8 cellular contexts compared by ENCODE assay signal in the genomic region with DNA sequence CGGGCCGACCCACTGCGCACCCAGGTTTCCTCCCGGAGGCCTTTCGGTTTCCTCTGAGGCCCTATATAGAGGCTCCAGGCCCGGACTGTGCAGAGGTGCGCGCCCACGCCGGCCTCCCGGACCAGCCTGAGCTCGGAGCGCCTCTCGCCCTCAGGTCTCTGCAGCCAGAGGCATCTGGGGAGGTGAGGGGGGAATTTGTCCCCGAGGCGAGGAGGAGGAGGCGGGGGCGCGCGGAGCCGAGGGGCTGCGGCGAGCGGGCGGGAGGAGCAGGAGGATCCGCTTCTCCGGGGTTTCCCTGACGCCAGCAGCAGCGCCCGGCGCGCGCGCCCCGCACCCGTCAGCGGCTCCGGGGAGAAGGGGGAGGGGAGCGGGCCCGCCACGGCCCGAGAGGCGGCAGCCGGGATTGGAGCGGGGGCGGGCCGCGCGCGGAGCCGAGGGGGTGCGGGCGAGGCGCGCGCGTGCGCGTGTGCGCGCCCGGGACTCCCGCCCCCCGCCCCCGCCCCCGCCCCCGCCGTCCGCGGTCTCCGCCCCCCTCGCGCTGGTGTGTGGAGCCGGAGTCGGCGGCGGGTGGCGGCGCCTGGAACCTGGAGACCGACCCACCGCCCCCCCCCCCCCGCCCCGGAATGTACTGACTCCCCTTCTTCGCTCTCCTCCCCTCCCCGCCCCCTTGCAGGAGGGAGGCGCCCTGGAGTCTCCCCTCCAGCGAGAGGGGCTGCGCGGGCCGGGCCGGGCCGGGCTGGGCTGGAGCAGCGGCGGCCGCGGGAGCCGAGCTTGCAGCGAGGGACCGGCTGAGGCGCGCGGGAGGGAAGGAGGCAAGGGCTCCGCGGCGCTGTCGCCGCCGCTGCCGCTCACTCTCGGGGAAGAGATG. TPM values are rescaled to one million over a fixed set of nuclear protein-coding genes. Genes with fewer than 3 reads are reported as not detected.
DNase-seq lines count a peak whose midpoint lies in the region; ATAC-seq and TF ChIP-seq lines count a peak whose summit lies in the region.

NEO1 (plus strand) TSS at position 653 of the 868 bp plus-strand sequence; CDS start at position 866, 213 bp downstream.

- H3K27ac ChIP-seq in BLaER1 (peak within 1 kb of the TSS; percentile 82), Panc1 (ENCODE audit: low read length) (no peak within 1 kb of the TSS), esophagus squamous epithelium (peak within 1 kb of the TSS; percentile 89 to 96 (median 92)), muscle layer of colon (ENCODE audit: low read depth, low read length) (peak within 1 kb of the TSS; percentile 88)

- H3K4me3 ChIP-seq in BLaER1 (peak within 1 kb of the TSS; percentile 89), Panc1 (ENCODE audit: low read depth in 2 of 2, low read length in 2 of 2) (peak within 1 kb of the TSS; percentile 67 to 71), esophagus squamous epithelium (peak within 1 kb of the TSS; percentile 77 to 94 (median 86)), muscle layer of colon (ENCODE audit: low read depth in 1 of 2, low read length in 2 of 2) (peak within 1 kb of the TSS; percentile 75 to 79)

- H3K4me2 ChIP-seq in BLaER1, result peak within 1 kb of the TSS; percentile 91

- peaks cover 8% of the 10 kb centered on the region for H3K4me1 Mint-ChIP-seq in activated T-helper 1 cell treated with anti-CD3 and anti-CD28 coated beads, Interleukin-12 subunit alpha, Interleukin-12 subunit beta, Interleukin-2, Interleukin-4 antibody, amounts not matched to agents 30 ng/mL and 10 ng/mL and 1 ng/mL, durations not matched to agents 14 hours and 24 hours and 36 hours (ENCODE audit: low read depth)

- H3K4me3 Mint-ChIP-seq in activated T-helper 1 cell treated with anti-CD3 and anti-CD28 coated beads, Interleukin-12 subunit alpha, Interleukin-12 subunit beta, Interleukin-2, Interleukin-4 antibody, amounts not matched to agents 30 ng/mL and 10 ng/mL and 1 ng/mL, durations not matched to agents 14 hours and 24 hours and 36 hours, result peak within 1 kb of the TSS; percentile 82

- WGBS in esophagus squamous epithelium, 2 donors, result 0% methylated on average over 3 to 8 of the region's 110 CpGs

- peaks cover 2% of the 10 kb centered on the region for H3K36me3 Mint-ChIP-seq in activated T-helper 1 cell treated with anti-CD3 and anti-CD28 coated beads, Interleukin-12 subunit alpha, Interleukin-12 subunit beta, Interleukin-2, Interleukin-4 antibody, amounts not matched to agents 30 ng/mL and 10 ng/mL and 1 ng/mL, durations not matched to agents 14 hours and 24 hours and 36 hours (ENCODE audit: low read depth)

- peak; percentile 89 for ATAC-seq in Panc1

- peak; percentile 85 for DNase-seq in GM20000 (ENCODE audit: low spot score)
- DNase-seq in HuH-7 (ENCODE audit: low spot score), result peak; percentile 82
- no peak for DNase-seq in Panc1 (ENCODE audit: low read depth, low spot score)
- peak; percentile 74 for DNase-seq in activated T-helper 1 cell treated with anti-CD3 and anti-CD28 coated beads, Interleukin-12 subunit alpha, Interleukin-12 subunit beta, Interleukin-2, Interleukin-4 antibody, amounts not matched to agents 30 ng/mL and 10 ng/mL and 1 ng/mL, durations not matched to agents 14 hours and 24 hours and 36 hours (ENCODE audit: low spot score)
- peak; percentile 12 for DNase-seq in esophagus squamous epithelium (lab: John Stamatoyannopoulos, UW)
- peak; percentile 76 for DNase-seq in stimulated activated CD8-positive, alpha-beta memory T cell treated with anti-CD3 and anti-CD28 coated beads, Interleukin-4, amount 100 ng/mL, for 48 hours

- H3K27me3 ChIP-seq in BLaER1 (peaks cover 10% of the 10 kb centered on the region; the same call in 1 of the 2 replicates), Panc1 (ENCODE audit: control insufficient read depth, insufficient read depth, low read length) (peaks cover 61% of the 10 kb centered on the region), esophagus squamous epithelium (peaks cover 0 to 25% (median 0%) of the 10 kb centered on the region in 4 donors), muscle layer of colon (ENCODE audit: control insufficient read depth in 1 of 2, insufficient read depth in 2 of 2, low read length in 2 of 2) (no peaks in the 10 kb centered on the region)

- no TSS peak for BruUV-seq in Panc1 (replicated peaks; lab: Mats Ljungman, UMichigan)

- TF ChIP-seq CTCF in GM20000 (IDR thresholded peaks at IDR 0.05; ENCODE audit: extremely low read depth, missing control alignments), result no peak
- TF ChIP-seq CTCF in Panc1 (IDR thresholded peaks at IDR 0.05), result no peak
- TF ChIP-seq CTCF in esophagus squamous epithelium (IDR thresholded peaks at IDR 0.05), result no peak

- POLR2A ChIA-PET in Panc1 (lab: Charles Lee), result no interaction called here

- H3K4me1 ChIP-seq in BLaER1, result peaks cover 12% of the 10 kb centered on the region
- H3K4me1 ChIP-seq in Panc1 (ENCODE audit: control insufficient read depth, insufficient read depth, low read length), result peaks cover 11% of the 10 kb centered on the region
- H3K4me1 ChIP-seq in esophagus squamous epithelium, result peaks cover 7 to 31% (median 7%) of the 10 kb centered on the region in 3 donors
- H3K4me1 ChIP-seq in muscle layer of colon (ENCODE audit: insufficient read depth, low read length), result peaks cover 5% of the 10 kb centered on the region

- CTCF ChIA-PET in Panc1 (lab: Charles Lee), result interaction anchor here (0.7 kb wide), 1 partner anchor 642 kb away, joined by 8 read pairs; no protein-coding TSS in a partner anchor

- in situ Hi-C loops in Panc1 (cut with HindIII; ENCODE audit: low pct_unique_long_range_greater_than_20kb, low sequenced_read_pairs), result no loop called here

- intact Hi-C loops in Panc1 (cut with micrococcal nuclease; ENCODE audit: unreplicated experiment) (no loop called here), esophagus squamous epithelium (cut with DNase I) (no loop called here)
- intact Hi-C loops in activated T-helper 1 cell treated with anti-CD3 and anti-CD28 coated beads, Interleukin-12 subunit alpha, Interleukin-12 subunit beta, Interleukin-2, Interleukin-4 antibody, amounts not matched to agents 30 ng/mL and 10 ng/mL and 1 ng/mL, durations not matched to agents 14 hours and 24 hours and 36 hours (cut with micrococcal nuclease), result loop anchor here (1.0 to 10.0 kb wide), 5 partner anchors 193 to 580 kb away; partner anchors contain the start of genes ARIH1, BBS4 and HIGD2B

- TF ChIP-seq POLR2A in esophagus squamous epithelium (IDR thresholded peaks at IDR 0.05), result peak in 2 of 4 donors; percentile 26 to 45

- peak within 1 kb of the TSS; percentile 64 for H3K27ac Mint-ChIP-seq in activated T-helper 1 cell treated with anti-CD3 and anti-CD28 coated beads, Interleukin-12 subunit alpha, Interleukin-12 subunit beta, Interleukin-2, Interleukin-4 antibody, amounts not matched to agents 30 ng/mL and 10 ng/mL and 1 ng/mL, durations not matched to agents 14 hours and 24 hours and 36 hours

- peaks cover 26% of the 10 kb centered on the region for H4K20me1 ChIP-seq in BLaER1

- H3K9ac ChIP-seq in BLaER1, result peak within 1 kb of the TSS; percentile 88
- H3K9ac ChIP-seq in muscle layer of colon (ENCODE audit: low read length), result peak within 1 kb of the TSS; percentile 51

- H3K27me3 Mint-ChIP-seq in activated T-helper 1 cell treated with anti-CD3 and anti-CD28 coated beads, Interleukin-12 subunit alpha, Interleukin-12 subunit beta, Interleukin-2, Interleukin-4 antibody, amounts not matched to agents 30 ng/mL and 10 ng/mL and 1 ng/mL, durations not matched to agents 14 hours and 24 hours and 36 hours (ENCODE audit: insufficient read depth), result peaks cover 27% of the 10 kb centered on the region

- no peaks in the 10 kb centered on the region for H3K36me3 ChIP-seq in BLaER1
- peaks cover 3% of the 10 kb centered on the region; the same call in 1 of the 2 replicates for H3K36me3 ChIP-seq in Panc1 (ENCODE audit: control insufficient read depth, insufficient read depth, low read length)
- H3K36me3 ChIP-seq in esophagus squamous epithelium, result no peaks in the 10 kb centered on the region
- no peaks in the 10 kb centered on the region for H3K36me3 ChIP-seq in muscle layer of colon (ENCODE audit: insufficient read depth, low read length)

- H3K9me3 Mint-ChIP-seq in activated T-helper 1 cell treated with anti-CD3 and anti-CD28 coated beads, Interleukin-12 subunit alpha, Interleukin-12 subunit beta, Interleukin-2, Interleukin-4 antibody, amounts not matched to agents 30 ng/mL and 10 ng/mL and 1 ng/mL, durations not matched to agents 14 hours and 24 hours and 36 hours, result no peaks in the 10 kb centered on the region

- H3K9me3 ChIP-seq in BLaER1 (no peaks in the 10 kb centered on the region), Panc1 (ENCODE audit: control insufficient read depth, insufficient read depth, low read depth, low read length) (no peaks in the 10 kb centered on the region), esophagus squamous epithelium (no peaks in the 10 kb centered on the region), muscle layer of colon (ENCODE audit: low read length) (no peaks in the 10 kb centered on the region)

RNA-seq across cellular contexts. Expression of gene NEO1, which starts in this region (rescaled TPM):
- total RNA-seq in Panc1 (2021; ENCODE audit: unreplicated experiment) (7.5 TPM), esophagus squamous epithelium (10 to 100 TPM in 3 of 4 donors, 1 to 10 TPM in 1; 9.2 to 32.0 (median 15.0) TPM)
- polyA plus RNA-seq in Panc1 (2012; ENCODE audit: insufficient read length), result 6.3 TPM
- total RNA-seq in activated T-helper 1 cell treated with anti-CD3 and anti-CD28 coated beads, Interleukin-12 subunit alpha, Interleukin-12 subunit beta, Interleukin-2, Interleukin-4 antibody, amounts not matched to agents 30 ng/mL and 10 ng/mL and 1 ng/mL, durations not matched to agents 14 hours and 24 hours and 36 hours, result 5.6 and 9.1 TPM in 2 replicates
